Comparison of ENCODE assay signal across 22 cellular contexts in genomic region chr6:122392564-122393338, GRCh38.
"Had no signal": no experiment of that assay in that cellular context is flagged by ENCODE, and none has a peak within 500 bp of the region (broad histone marks: within the 10 kb centered on the region; RNA-seq: fewer than 3 reads in every experiment).

No MANE protein-coding gene starts in this region.

- H3K4me2 ChIP-seq: hepatocyte had no signal

- DNase-seq: activated gamma-delta T cell; anterior cingulate cortex; effector memory CD4-positive, alpha-beta T cell; immature natural killer cell; kidney; left colon; mammary epithelial cell; naive B cell; occipital lobe; stimulated activated CD4-positive, alpha-beta T cell treated with anti-CD3 and anti-CD28 coated beads, Interleukin-2, amount 100 ng/mL, for 24 hours; stimulated activated naive B cell treated with anti-CD40 and anti-IgM and Interleukin-4, amounts not matched to agents 10 μg/mL and 1 μg/mL and 100 μg/mL, for 72 hours; testis; transverse colon had no signal

- H3K9me3 ChIP-seq: gastroesophageal sphincter, right atrium auricular region, testis, transverse colon had no signal

- H3K27me3 ChIP-seq: gastroesophageal sphincter, hepatocyte, right atrium auricular region, testis, transverse colon had no signal

- H3K27ac Mint-ChIP-seq: activated CD8-positive, alpha-beta T cell treated with anti-CD3 and anti-CD28 coated beads for 36 hours; activated naive CD8-positive, alpha-beta T cell; activated T-helper 1 cell treated with anti-CD3 and anti-CD28 coated beads, Interleukin-12 subunit alpha, Interleukin-12 subunit beta, Interleukin-2, Interleukin-4 antibody, amounts not matched to agents 30 ng/mL and 10 ng/mL and 1 ng/mL, durations not matched to agents 14 hours and 24 hours and 36 hours; immature natural killer cell; mesothelial cell of epicardium; stimulated activated naive B cell treated with anti-CD40 and anti-IgM and Interleukin-4, amounts not matched to agents 10 μg/mL and 1 μg/mL and 100 μg/mL, for 72 hours had no signal

- H3K79me2 ChIP-seq: hepatocyte, parathyroid adenoma had no signal

- H3K4me3 Mint-ChIP-seq: activated CD8-positive, alpha-beta T cell treated with anti-CD3 and anti-CD28 coated beads for 36 hours; activated naive CD8-positive, alpha-beta T cell; activated T-helper 1 cell treated with anti-CD3 and anti-CD28 coated beads, Interleukin-12 subunit alpha, Interleukin-12 subunit beta, Interleukin-2, Interleukin-4 antibody, amounts not matched to agents 30 ng/mL and 10 ng/mL and 1 ng/mL, durations not matched to agents 14 hours and 24 hours and 36 hours; central memory CD8-positive, alpha-beta T cell; immature natural killer cell; mesothelial cell of epicardium; naive B cell; stimulated activated naive B cell treated with anti-CD40 and anti-IgM and Interleukin-4, amounts not matched to agents 10 μg/mL and 1 μg/mL and 100 μg/mL, for 72 hours had no signal

- H3K27ac ChIP-seq: hepatocyte, parathyroid adenoma, right atrium auricular region, testis, transverse colon had no signal

- H3K4me1 ChIP-seq: parathyroid adenoma, right atrium auricular region, transverse colon had no signal

- H3K27me3 Mint-ChIP-seq: activated naive CD8-positive, alpha-beta T cell had no signal

- ATAC-seq: gastroesophageal sphincter; left colon; stimulated activated naive B cell treated with anti-CD40 and anti-IgM and Interleukin-4, amounts not matched to agents 10 μg/mL and 1 μg/mL and 100 μg/mL, for 72 hours had no signal

- H3K36me3 Mint-ChIP-seq: activated naive CD8-positive, alpha-beta T cell; immature natural killer cell; mesothelial cell of epicardium; naive B cell; stimulated activated naive B cell treated with anti-CD40 and anti-IgM and Interleukin-4, amounts not matched to agents 10 μg/mL and 1 μg/mL and 100 μg/mL, for 72 hours had no signal

- H3K4me1 Mint-ChIP-seq: central memory CD8-positive, alpha-beta T cell; immature natural killer cell; naive B cell; stimulated activated naive B cell treated with anti-CD40 and anti-IgM and Interleukin-4, amounts not matched to agents 10 μg/mL and 1 μg/mL and 100 μg/mL, for 72 hours had no signal

- H3K9me3 Mint-ChIP-seq: activated CD8-positive, alpha-beta T cell treated with anti-CD3 and anti-CD28 coated beads for 36 hours; activated T-helper 1 cell treated with anti-CD3 and anti-CD28 coated beads, Interleukin-12 subunit alpha, Interleukin-12 subunit beta, Interleukin-2, Interleukin-4 antibody, amounts not matched to agents 30 ng/mL and 10 ng/mL and 1 ng/mL, durations not matched to agents 14 hours and 24 hours and 36 hours; central memory CD8-positive, alpha-beta T cell; mesothelial cell of epicardium; naive B cell; stimulated activated naive B cell treated with anti-CD40 and anti-IgM and Interleukin-4, amounts not matched to agents 10 μg/mL and 1 μg/mL and 100 μg/mL, for 72 hours had no signal

- H3K9ac ChIP-seq: parathyroid adenoma had no signal

- H3K36me3 ChIP-seq: gastroesophageal sphincter, right atrium auricular region, transverse colon had no signal

- H3K4me3 ChIP-seq: gastroesophageal sphincter, hepatocyte, right atrium auricular region, testis, transverse colon had no signal

- H2AFZ ChIP-seq: hepatocyte, parathyroid adenoma had no signal
